Comparison of ENCODE assay signal across 15 cellular contexts in the genomic region with DNA sequence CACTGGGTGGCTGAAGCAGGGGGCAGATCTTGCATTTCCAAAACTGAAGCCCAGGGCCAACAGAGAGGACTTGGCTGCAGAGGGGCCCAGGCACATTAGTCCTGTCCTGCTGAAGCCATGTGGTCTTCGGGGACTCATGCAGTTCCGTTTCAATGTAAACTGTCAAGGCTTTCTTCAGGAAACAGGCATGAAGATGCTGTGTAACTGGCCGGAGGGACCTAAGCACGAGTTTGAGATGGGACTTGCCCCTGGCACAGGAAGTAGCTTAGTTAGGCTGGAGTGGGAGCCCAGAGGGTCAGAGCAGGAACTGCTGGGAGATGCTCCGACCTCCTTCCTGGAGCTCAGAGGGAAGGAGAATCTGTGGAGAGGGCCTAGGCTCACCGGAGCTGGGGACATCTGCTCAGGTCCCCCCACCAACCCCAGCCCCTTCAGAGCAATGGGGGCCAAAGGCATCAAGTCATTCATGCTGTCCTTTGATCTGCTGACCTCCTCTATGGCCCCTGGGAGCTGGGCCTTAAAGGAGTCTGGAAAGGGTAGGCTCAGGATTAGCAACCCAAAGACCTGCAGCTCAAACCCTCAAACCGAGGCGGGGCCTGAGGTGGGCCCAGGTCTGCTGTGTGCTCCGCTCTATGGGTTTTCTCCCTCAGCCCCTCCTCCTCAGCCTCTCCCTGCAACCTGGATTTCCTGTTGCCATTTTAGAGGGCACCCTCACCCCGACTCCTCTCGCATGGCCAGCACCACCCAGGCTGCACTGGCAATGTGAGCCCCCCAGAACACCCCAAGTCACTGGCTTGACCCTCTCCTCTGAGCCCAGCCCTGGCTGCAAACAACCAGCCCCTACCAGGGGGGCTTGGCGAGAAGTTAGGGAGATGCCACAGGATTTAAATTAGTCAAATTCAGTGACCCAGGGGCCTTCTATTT. TPM values are rescaled to one million over a fixed set of nuclear protein-coding genes. Genes with fewer than 3 reads are reported as not detected.
DNase-seq lines count a peak whose midpoint lies in the region; ATAC-seq, FAIRE-seq and TF ChIP-seq lines count a peak whose summit lies in the region.
"Had no signal": no experiment of that assay in that cellular context is flagged by ENCODE, and none has a peak within 500 bp of the region (broad histone marks: within the 10 kb centered on the region; RNA-seq: fewer than 3 reads in every experiment).

No MANE protein-coding gene starts in this region.

- TF ChIP-seq EP300 in HepG2 (IDR thresholded peaks at IDR 0.05; ENCODE audit: low read depth in 2 of 2, low read length in 2 of 2), result no peak
- no peak for TF ChIP-seq EP300 in HepG2 (CRISPR knock-in tag; IDR thresholded peaks at IDR 0.05; ENCODE audit: borderline replicate concordance)

- no peaks in the 10 kb centered on the region for H4K20me1 ChIP-seq in HepG2 (ENCODE audit: insufficient read depth, low read length)
- no peaks in the 10 kb centered on the region for H4K20me1 ChIP-seq in OCI-LY7 (ENCODE audit: insufficient read depth, low read length)

- H3K9me3 Mint-ChIP-seq in activated naive CD8-positive, alpha-beta T cell treated with anti-CD3 and anti-CD28 coated beads for 36 hours, result no peaks in the 10 kb centered on the region
- H3K9me3 Mint-ChIP-seq in T-cell, result no peaks in the 10 kb centered on the region
- H3K9me3 Mint-ChIP-seq: CD8-positive, alpha-beta memory T cell had no signal

- peaks cover 16 to 83% of the 10 kb centered on the region in 2 experiments for H3K27me3 ChIP-seq in HepG2 (ENCODE audit: control insufficient read depth in 1 of 2, insufficient read depth in 2 of 2, low read length in 2 of 2)
- peaks cover 3 to 38% of the 10 kb centered on the region in 2 donors for H3K27me3 ChIP-seq in right lobe of liver
- peaks cover 94% of the 10 kb centered on the region for H3K27me3 ChIP-seq in iPS-15b (ENCODE audit: control insufficient read depth, insufficient read depth, low read length)

- no peaks in the 10 kb centered on the region for H3K9me2 ChIP-seq in OCI-LY7 (ENCODE audit: insufficient read depth, low read length)

- H3K4me2 ChIP-seq in HepG2 (ENCODE audit: low read depth, low read length), result peak overlapping the region; percentile 49; the same call in 1 of the 2 replicates
- peak overlapping the region; percentile 14; the same call in 1 of the 2 replicates for H3K4me2 ChIP-seq in OCI-LY7 (ENCODE audit: low read length)
- H3K4me2 ChIP-seq: BLaER1 had no signal

- H3K4me3 Mint-ChIP-seq in activated naive CD8-positive, alpha-beta T cell treated with anti-CD3 and anti-CD28 coated beads for 36 hours, result no peak overlapping the region
- no peak overlapping the region for H3K4me3 Mint-ChIP-seq in T-cell
- H3K4me3 Mint-ChIP-seq: CD8-positive, alpha-beta memory T cell had no signal

- no peak overlapping the region for H3K9ac ChIP-seq in HepG2 (ENCODE audit: insufficient read depth, low read depth, low read length)
- H3K9ac ChIP-seq in iPS-15b (ENCODE audit: low read depth, low read length), result no peak overlapping the region
- H3K9ac ChIP-seq: BLaER1 had no signal

- ATAC-seq in HepG2 (no peak), right lobe of liver (no peak), T-cell (replicated peaks in 1 of 4) (no peak), GM21526 (IDR thresholded peaks at IDR 0.05; ENCODE audit: low FRiP score, unreplicated experiment) (no peak)

- 53% methylated on average over 9 of the region's 12 CpGs for WGBS in HepG2 (ENCODE audit: low lambda C conversion rate)
- 12% methylated on average over 4 of the region's 12 CpGs for WGBS in right lobe of liver (ENCODE audit: insufficient coverage, low coverage, low lambda C conversion rate, missing lambda C conversion rate)

- TF ChIP-seq CTCF in HepG2 (CRISPR knock-in tag; IDR thresholded peaks at IDR 0.05), result no peak
- TF ChIP-seq CTCF in right lobe of liver (IDR thresholded peaks at IDR 0.05), result no peak
- TF ChIP-seq CTCF in OCI-LY7 (conservative IDR thresholded peaks at IDR 0.05; ENCODE audit: low read length), result no peak

- H2AFZ ChIP-seq in HepG2 (ENCODE audit: low read length) (no peak overlapping the region), OCI-LY7 (ENCODE audit: low read length) (0 out of 2 replicates have a peak overlapping the region, but pooled peaks have one; percentile 33)

- no peak for TF ChIP-seq POLR2A in HepG2 (IDR thresholded peaks at IDR 0.05; ENCODE audit: insufficient read depth in 1 of 2, low read depth in 2 of 2, low read length in 2 of 2)
- no peak for TF ChIP-seq POLR2A in right lobe of liver (IDR thresholded peaks at IDR 0.05)

- CTCF ChIA-PET in HepG2 (lab: Yijun Ruan, JAX; ENCODE audit: low intra/inter-chr PET ratio, low total read pairs) (no interaction called here), OCI-LY7 (lab: Charles Lee; ENCODE audit: unreplicated experiment) (no interaction called here), T-cell (lab: Charles Lee) (no interaction called here)

- no peaks in the 10 kb centered on the region for H3K36me3 Mint-ChIP-seq in activated naive CD8-positive, alpha-beta T cell treated with anti-CD3 and anti-CD28 coated beads for 36 hours
- no peaks in the 10 kb centered on the region for H3K36me3 Mint-ChIP-seq in T-cell

- H3K4me3 ChIP-seq in HepG2 (replicated peaks in 1 of 3; ENCODE audit: insufficient read depth in 1 of 3, low read depth in 2 of 3, low read length in 3 of 3) (no peak overlapping the region), right lobe of liver (no peak overlapping the region), OCI-LY7 (ENCODE audit: low read depth, low read length, poor library complexity, severe bottlenecking) (no peak overlapping the region), iPS-15b (ENCODE audit: low read depth, low read length) (peak overlapping the region; percentile 26)
- H3K4me3 ChIP-seq: BLaER1 had no signal

- peaks cover 87% of the 10 kb centered on the region for H3K27me3 Mint-ChIP-seq in activated naive CD8-positive, alpha-beta T cell treated with anti-CD3 and anti-CD28 coated beads for 36 hours
- H3K27me3 Mint-ChIP-seq in T-cell, result peaks cover 53 to 81% of the 10 kb centered on the region in 2 donors

- peaks cover 64% of the 10 kb centered on the region for H3K4me1 ChIP-seq in HepG2 (ENCODE audit: insufficient read depth, low read length)
- H3K4me1 ChIP-seq in right lobe of liver, result peaks cover 0 to 12% (median 0%) of the 10 kb centered on the region in 4 donors
- peaks cover 37% of the 10 kb centered on the region for H3K4me1 ChIP-seq in OCI-LY7 (ENCODE audit: insufficient read depth, low read length, poor library complexity, severe bottlenecking)
- peaks cover 23% of the 10 kb centered on the region for H3K4me1 ChIP-seq in iPS-15b (ENCODE audit: control insufficient read depth, insufficient read depth, low read length)

- BruUV-seq in HepG2 (replicated peaks; lab: Mats Ljungman, UMichigan), result no TSS peak
- no TSS peak for BruUV-seq in OCI-LY7 (replicated peaks; lab: Mats Ljungman, UMichigan)

- no peaks in the 10 kb centered on the region for H3K79me2 ChIP-seq in HepG2 (ENCODE audit: insufficient read depth, low read length)
- no peaks in the 10 kb centered on the region for H3K79me2 ChIP-seq in OCI-LY7 (ENCODE audit: insufficient read depth, low read depth, low read length)

- no peak for TF ChIP-seq RAD21 in HepG2 (CRISPR knock-in tag; IDR thresholded peaks at IDR 0.05)

- intact Hi-C loops in HepG2 (cut with micrococcal nuclease; ENCODE audit: unreplicated experiment) (loop anchor here (10.0 kb wide), 1 partner anchor 120 kb away; the partner anchor contains the start of gene UBE3C), right lobe of liver (cut with DNase I) (no loop called here), OCI-LY7 (cut with micrococcal nuclease; ENCODE audit: unreplicated experiment) (no loop called here)

- H3K36me3 ChIP-seq in HepG2 (replicated peaks in 1 of 2; ENCODE audit: control insufficient read depth in 1 of 2, insufficient read depth in 2 of 2, low read length in 2 of 2) (no peaks in the 10 kb centered on the region), right lobe of liver (no peaks in the 10 kb centered on the region), OCI-LY7 (ENCODE audit: insufficient read depth, low read length) (no peaks in the 10 kb centered on the region), iPS-15b (ENCODE audit: control insufficient read depth, insufficient read depth, low read length) (no peaks in the 10 kb centered on the region)
- H3K36me3 ChIP-seq: BLaER1 had no signal

- no peak for FAIRE-seq in HepG2 (lab: Jason Lieb, UNC)

- no peak overlapping the region for H3K27ac Mint-ChIP-seq in activated naive CD8-positive, alpha-beta T cell treated with anti-CD3 and anti-CD28 coated beads for 36 hours
- H3K27ac Mint-ChIP-seq in T-cell, result no peak overlapping the region

- POLR2A ChIA-PET in HepG2 (lab: Yijun Ruan, JAX), result interaction anchor here (1.4 kb wide), 1 partner anchor 123 kb away, joined by 3 read pairs; the partner anchor contains the start of gene UBE3C
- POLR2A ChIA-PET in OCI-LY7 (lab: Charles Lee), result interaction anchor here (0.5 to 1.1 kb wide), 3 partner anchors 10 to 248 kb away, joined by 3 read pairs; no protein-coding TSS in a partner anchor
- POLR2A ChIA-PET in T-cell (lab: Charles Lee), result no interaction called here

- DNase-seq in HepG2 (ENCODE audit: low spot score) (no peak), right lobe of liver (no peak), OCI-LY7 (ENCODE audit: low spot score) (no peak), nucleus accumbens (lab: John Stamatoyannopoulos, UW) (no peak), T-cell (no peak)
- DNase-seq in activated naive CD8-positive, alpha-beta T cell treated with anti-CD3 and anti-CD28 coated beads for 36 hours, result no peak
- DNase-seq: CD8-positive, alpha-beta memory T cell; Karpas-422; NCI-H187; NCI-H226; NCI-H524 treated with DMSO at 0.1 percent for 48 hours; OCI-M1 had no signal

- H3K27ac ChIP-seq in HepG2 (ENCODE audit: extremely low read length, insufficient read depth, low read length), result no peak overlapping the region
- H3K27ac ChIP-seq in right lobe of liver, result no peak overlapping the region
- H3K27ac ChIP-seq in OCI-LY7 (ENCODE audit: low read depth, low read length, poor library complexity, severe bottlenecking), result no peak overlapping the region
- H3K27ac ChIP-seq: BLaER1 had no signal

- no peaks in the 10 kb centered on the region for H3K9me3 ChIP-seq in HepG2 (ENCODE audit: low read length)
- H3K9me3 ChIP-seq in right lobe of liver, result no peaks in the 10 kb centered on the region
- H3K9me3 ChIP-seq in OCI-LY7 (ENCODE audit: low read length), result no peaks in the 10 kb centered on the region
- no peaks in the 10 kb centered on the region for H3K9me3 ChIP-seq in iPS-15b (ENCODE audit: control insufficient read depth, insufficient read depth, low read length)

- peaks cover 29% of the 10 kb centered on the region for H3K4me1 Mint-ChIP-seq in activated naive CD8-positive, alpha-beta T cell treated with anti-CD3 and anti-CD28 coated beads for 36 hours
- peaks cover 16 to 28% (median 28%) of the 10 kb centered on the region in 3 donors for H3K4me1 Mint-ChIP-seq in T-cell

- in situ Hi-C loops in HepG2 (cut with HindIII; ENCODE audit: extremely low pct_ligation_motif_present, low pct_unique_long_range_greater_than_20kb), result no loop called here

RNA-seq across cellular contexts. Expression of gene MNX1, which starts 4.4 kb away (rescaled TPM):
- total RNA-seq in HepG2 (2016; rRNA removed; fragmentation: Illumina TruSeq; extraction: Trizol), result 3.6 and 6.1 TPM in 2 replicates
- total RNA-seq in HepG2 (2016; cell fraction: cytosol; rRNA removed; fragmentation: Illumina TruSeq; extraction: Trizol; ENCODE audit: low read depth), result 2.4 and 2.5 TPM in 2 replicates
- 3.4 and 9.7 TPM in 2 replicates for total RNA-seq in HepG2 (2016; cell fraction: insoluble cytoplasmic fraction; rRNA removed; fragmentation: Illumina TruSeq; extraction: Trizol)
- total RNA-seq in HepG2 (2016; cell fraction: membrane; rRNA removed; fragmentation: Illumina TruSeq; extraction: Trizol), result 4.5 and 5.6 TPM in 2 replicates
- 6.7 and 7.4 TPM in 2 replicates for total RNA-seq in HepG2 (2016; cell fraction: nucleus; rRNA removed; fragmentation: Illumina TruSeq; extraction: Trizol)
- polyA plus RNA-seq in HepG2 (2011; rRNA removed), result 0.91 and 0.94 TPM in 2 replicates
- 0.37 and 1.0 TPM in 2 replicates for polyA plus RNA-seq in HepG2 (2011; cell fraction: cytosol; rRNA removed)
- polyA plus RNA-seq in HepG2 (2011; cell fraction: nucleus; rRNA removed), result 3.8 and 4.5 TPM in 2 replicates
- polyA plus RNA-seq in HepG2 (2012), result 1.7 and 2.4 TPM in 2 replicates
- polyA plus RNA-seq in HepG2 (2016; cell fraction: cytosol; fragmentation: Illumina TruSeq; extraction: Trizol; ENCODE audit: low read depth), result 2.2 and 3.2 TPM in 2 replicates
- polyA plus RNA-seq in HepG2 (2016; cell fraction: insoluble cytoplasmic fraction; fragmentation: Illumina TruSeq; extraction: Trizol; ENCODE audit: low read depth), result 6.3 and 6.7 TPM in 2 replicates
- 4.5 and 4.8 TPM in 2 replicates for polyA plus RNA-seq in HepG2 (2016; cell fraction: membrane; fragmentation: Illumina TruSeq; extraction: Trizol; ENCODE audit: low read depth)
- 16.6 TPM in 2 replicates for polyA plus RNA-seq in HepG2 (2016; cell fraction: nucleus; fragmentation: Illumina TruSeq; extraction: Trizol; ENCODE audit: insufficient read depth, low read depth)
- polyA minus RNA-seq in HepG2 (2011; rRNA and poly(A)+ RNA removed; ENCODE audit: low replicate concordance), result 0.98 and 1.5 TPM in 2 replicates
- polyA minus RNA-seq in HepG2 (2011; cell fraction: cytosol; rRNA and poly(A)+ RNA removed), result 0.89 and 1.6 TPM in 2 replicates
- 3.2 and 7.9 TPM in 2 replicates for polyA minus RNA-seq in HepG2 (2011; cell fraction: nucleus; rRNA and poly(A)+ RNA removed)
- not detected for total RNA-seq in right lobe of liver
- 4.4 and 5.6 TPM in 2 replicates for total RNA-seq in OCI-LY7 (2014; rRNA removed; shearing (Covaris generic))
- total RNA-seq in OCI-LY7 (2022), result 4.7 and 5.7 TPM in 2 replicates
- total RNA-seq in activated naive CD8-positive, alpha-beta T cell treated with anti-CD3 and anti-CD28 coated beads for 36 hours, result not detected
- under 1 TPM in 2 of 5 donors, not detected in 3; 0.10 to 0.30 TPM for total RNA-seq in T-cell
- total RNA-seq: CD8-positive, alpha-beta memory T cell had no signal
- polyA plus RNA-seq: CD8-positive, alpha-beta memory T cell had no signal

Comparison
In these comparisons a context has a peak if more than half of its experiments do, and no peak if none do; other contexts are left out.
1. POLR2A ChIA-PET loops: an anchor here in HepG2 (1.4 kb wide) and OCI-LY7 (0.5 to 1.1 kb wide); none called in T-cell.